18 cellular contexts compared by ENCODE assay signal in the genomic region with DNA sequence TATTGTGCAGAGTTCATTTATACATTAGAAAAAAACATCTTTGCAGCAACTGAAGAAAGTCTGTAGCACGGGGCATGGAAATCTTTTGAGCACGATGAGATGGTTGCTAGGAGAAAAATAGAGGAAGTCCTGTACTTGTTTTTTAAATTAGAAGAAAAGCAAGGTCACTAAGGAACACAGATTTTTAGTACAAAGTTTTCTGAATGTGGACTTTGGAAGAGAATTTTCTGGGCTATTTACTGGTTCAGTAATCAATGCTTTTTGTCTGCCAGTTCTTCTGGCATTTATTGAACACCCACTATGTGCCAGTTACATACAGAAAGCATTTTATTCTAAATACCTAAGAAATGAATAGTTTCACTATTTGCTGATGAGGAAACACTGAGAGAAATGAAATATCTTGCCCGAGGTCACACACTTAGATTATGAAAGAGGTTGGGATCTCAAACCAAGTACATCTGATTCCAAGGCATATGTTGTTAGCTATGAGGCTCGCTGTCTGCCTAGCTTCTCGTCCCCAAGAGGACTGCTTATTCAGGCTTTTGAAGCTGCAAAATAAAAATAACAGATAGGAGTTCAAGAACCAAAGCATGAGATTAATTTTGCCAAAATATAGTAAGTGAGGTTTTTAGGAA. TPM values are rescaled to one million over a fixed set of nuclear protein-coding genes. Genes with fewer than 3 reads are reported as not detected.
DNase-seq lines count a peak whose midpoint lies in the region; ATAC-seq and TF ChIP-seq lines count a peak whose summit lies in the region.
"Had no signal": no experiment of that assay in that cellular context is flagged by ENCODE, and none has a peak within 500 bp of the region (broad histone marks: within the 10 kb centered on the region; RNA-seq: fewer than 3 reads in every experiment).

No MANE protein-coding gene starts in this region.

- DNase-seq in Kasumi-1 (lab: John Stamatoyannopoulos, UW) = peak; percentile 34 to 54
- DNase-seq in adrenal gland = peak in 1 of 7 donors; percentile 33
- no peak for DNase-seq in left lobe of liver (ENCODE audit: low spot score)
- DNase-seq in activated T-cell treated with anti-CD3 and anti-CD28 coated beads, Interleukin-2, amount 50 U/mL, for 72 hours = no peak
- DNase-seq in UCSD-AML1 (lab: John Stamatoyannopoulos, UW; ENCODE audit: unreplicated experiment) = no peak
- no peak for DNase-seq in NCI-H345 treated with DMSO at 0.1 percent for 48 hours (lab: John Stamatoyannopoulos, UW; ENCODE audit: unreplicated experiment)
- DNase-seq in aorta = no peak
- DNase-seq: ACHN; activated CD8-positive, alpha-beta T cell treated with anti-CD3 and anti-CD28 coated beads, Interleukin-2, amount 10 ng/mL, durations not matched to agents 7 days and 5 days; cerebellar nuclear complex; DMS153; H7; islet precursor cell; NCI-H1417 treated with DMSO at 0.1 percent for 48 hours; NCI-H69 had no signal

- H3K9me3 Mint-ChIP-seq in activated T-cell treated with anti-CD3 and anti-CD28 coated beads, Interleukin-2, amount 50 U/mL, for 72 hours = no peaks in the 10 kb centered on the region

- H3K4me3 ChIP-seq in ACC112 (ENCODE audit: low read depth, low read length) (peak overlapping the region; percentile 28; the same call in 1 of the 2 replicates), adrenal gland (peak overlapping the region in 1 of 4 donors; percentile 22), aorta (ENCODE audit: low read length in 2 of 2) (no peak overlapping the region)
- H3K4me3 ChIP-seq: smooth muscle cell had no signal

- H3K36me3 Mint-ChIP-seq in activated T-cell treated with anti-CD3 and anti-CD28 coated beads, Interleukin-2, amount 50 U/mL, for 72 hours (ENCODE audit: insufficient read depth in 2 of 2) = peaks cover 0 to 1% of the 10 kb centered on the region in 2 donors

- no peaks in the 10 kb centered on the region for H3K9me3 ChIP-seq in adrenal gland (replicated peaks in 1 of 3)
- no peaks in the 10 kb centered on the region for H3K9me3 ChIP-seq in aorta (ENCODE audit: control insufficient read depth, low read length)

- ATAC-seq in left lobe of liver (peak; percentile 65), aorta (ENCODE audit: low FRiP score) (no peak)
- no peak for ATAC-seq in activated T-cell treated with anti-CD3 and anti-CD28 coated beads, Interleukin-2, amount 50 U/mL, for 72 hours (replicated peaks in 1 of 2)
- ATAC-seq: activated CD8-positive, alpha-beta T cell treated with anti-CD3 and anti-CD28 coated beads, Interleukin-2, amount 10 ng/mL, durations not matched to agents 7 days and 5 days had no signal

- no peak for TF ChIP-seq CTCF in adrenal gland (IDR thresholded peaks at IDR 0.05)

- H3K36me3 ChIP-seq in ACC112 (ENCODE audit: insufficient read depth, low read length) (no peaks in the 10 kb centered on the region), adrenal gland (replicated peaks in 1 of 2) (no peaks in the 10 kb centered on the region), aorta (ENCODE audit: control insufficient read depth in 1 of 2, insufficient read depth in 2 of 2, low read length in 1 of 2) (no peaks in the 10 kb centered on the region)

- H3K27ac ChIP-seq in ACC112 (ENCODE audit: low read depth, low read length) (peak overlapping the region; percentile 2; the same call in 1 of the 2 replicates), adrenal gland (peak overlapping the region in 3 of 5 donors; percentile 41 to 57 (median 49)), aorta (ENCODE audit: low read depth in 1 of 2, low read length in 2 of 2) (no peak overlapping the region)

- no peaks in the 10 kb centered on the region for H3K4me1 Mint-ChIP-seq in activated T-cell treated with anti-CD3 and anti-CD28 coated beads, Interleukin-2, amount 50 U/mL, for 72 hours (ENCODE audit: low read depth)
- H3K4me1 Mint-ChIP-seq: nephron had no signal

- no peaks in the 10 kb centered on the region for H3K79me2 ChIP-seq in ACC112 (ENCODE audit: control insufficient read depth, insufficient read depth, low read length, unreplicated experiment)

- H3K4me1 ChIP-seq in ACC112 (ENCODE audit: control insufficient read depth, insufficient read depth, low read length, unreplicated experiment) (no peaks in the 10 kb centered on the region), adrenal gland (replicated peaks in 1 of 2) (peaks cover 9 to 12% of the 10 kb centered on the region in 2 donors), aorta (ENCODE audit: control insufficient read depth in 1 of 2, insufficient read depth in 2 of 2, low read length in 2 of 2) (no peaks in the 10 kb centered on the region)

- WGBS in adrenal gland, 4 donors = 14 to 24% (median 22%) methylated on average over 5 of the region's 5 CpGs
- 39% methylated on average over 5 of the region's 5 CpGs for WGBS in aorta, 2 donors

- peak overlapping the region; percentile 62 for H2AFZ ChIP-seq in ACC112 (ENCODE audit: low read length, unreplicated experiment)

- no peak overlapping the region for H3K27ac Mint-ChIP-seq in activated T-cell treated with anti-CD3 and anti-CD28 coated beads, Interleukin-2, amount 50 U/mL, for 72 hours
- H3K27ac Mint-ChIP-seq: activated CD8-positive, alpha-beta T cell treated with anti-CD3 and anti-CD28 coated beads, Interleukin-2, amount 10 ng/mL, durations not matched to agents 7 days and 5 days; nephron had no signal

- no peak overlapping the region for H3K4me3 Mint-ChIP-seq in activated T-cell treated with anti-CD3 and anti-CD28 coated beads, Interleukin-2, amount 50 U/mL, for 72 hours
- H3K4me3 Mint-ChIP-seq: activated CD8-positive, alpha-beta T cell treated with anti-CD3 and anti-CD28 coated beads, Interleukin-2, amount 10 ng/mL, durations not matched to agents 7 days and 5 days; nephron had no signal

- no peak for TF ChIP-seq POLR2A in adrenal gland (IDR thresholded peaks at IDR 0.05)

- H3K27me3 ChIP-seq in ACC112 (ENCODE audit: insufficient read depth, low read length) (no peaks in the 10 kb centered on the region), adrenal gland (no peaks in the 10 kb centered on the region), aorta (ENCODE audit: control insufficient read depth in 1 of 2, insufficient read depth in 2 of 2, low read length in 1 of 2) (no peaks in the 10 kb centered on the region)

- H3K27me3 Mint-ChIP-seq in activated T-cell treated with anti-CD3 and anti-CD28 coated beads, Interleukin-2, amount 50 U/mL, for 72 hours (ENCODE audit: low read depth) = peaks cover 48% of the 10 kb centered on the region

- intact Hi-C loops in adrenal gland (cut with DNase I) (no loop called here), aorta (cut with DNase I) (no loop called here)

RNA-seq across cellular contexts. Expression of gene MAP3K20, which starts 15.6 kb away (rescaled TPM):
- total RNA-seq in adrenal gland (10 to 100 TPM; 10.9 to 54.2 (median 29.1) TPM), left lobe of liver (13.7 TPM), aorta (100 to 1,000 TPM in 1 of 2 donors, 10 to 100 TPM in 1; 82.9 to 109 TPM)
- polyA plus RNA-seq in adrenal gland (10 to 100 TPM in 1 of 3 donors, 1 to 10 TPM in 2; 8.1 to 26.8 (median 9.3) TPM), aorta (10 to 100 TPM; 25.6 to 30.2 TPM)
- 10 to 100 TPM; 10.1 to 11.9 TPM for total RNA-seq in activated T-cell treated with anti-CD3 and anti-CD28 coated beads, Interleukin-2, amount 50 U/mL, for 72 hours

Comparison
In these comparisons a context has a peak if more than half of its experiments do, and no peak if none do; other contexts are left out.
1. H3K27ac ChIP-seq: peak in ACC112 (single experiment) and adrenal gland (3 of 5); none in aorta (0 of 2).
2. DNase-seq: peak in Kasumi-1 (2 of 2); none in left lobe of liver (single experiment), activated T-cell treated with anti-CD3 and anti-CD28 coated beads, Interleukin-2, amount 50 U/mL, for 72 hours (0 of 2), UCSD-AML1 (single experiment), NCI-H345 treated with DMSO at 0.1 percent for 48 hours (single experiment) and aorta (0 of 2).